Comparison of ENCODE assay signal across 1 cellular context in the genomic region with DNA sequence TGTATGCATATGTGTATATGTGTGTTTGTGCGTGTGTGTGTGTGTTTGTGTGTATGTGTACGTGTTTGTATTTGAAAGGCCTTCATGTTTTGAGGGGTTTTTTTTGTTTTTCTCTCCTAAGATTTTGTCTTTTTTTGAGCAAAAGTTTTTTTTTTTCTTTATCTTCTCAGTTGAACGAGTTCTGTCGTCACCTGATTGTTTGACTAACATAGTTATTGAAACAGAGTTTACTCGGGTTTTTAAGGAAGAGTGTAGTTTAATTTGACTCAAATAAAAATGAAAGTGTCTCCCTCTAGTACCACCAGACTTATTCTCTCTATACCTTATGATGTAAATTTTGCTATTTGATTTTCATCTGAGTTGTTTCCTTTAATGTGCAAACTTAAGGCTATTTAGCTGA.
TF ChIP-seq lines count a peak whose summit lies in the region.

No MANE protein-coding gene starts in this region.

TF ChIP-seq in A549, 52 proteins besides CTCF, POLR2A, EP300 and RAD21 (continued from another document):
- TF ChIP-seq, protein P1, sequence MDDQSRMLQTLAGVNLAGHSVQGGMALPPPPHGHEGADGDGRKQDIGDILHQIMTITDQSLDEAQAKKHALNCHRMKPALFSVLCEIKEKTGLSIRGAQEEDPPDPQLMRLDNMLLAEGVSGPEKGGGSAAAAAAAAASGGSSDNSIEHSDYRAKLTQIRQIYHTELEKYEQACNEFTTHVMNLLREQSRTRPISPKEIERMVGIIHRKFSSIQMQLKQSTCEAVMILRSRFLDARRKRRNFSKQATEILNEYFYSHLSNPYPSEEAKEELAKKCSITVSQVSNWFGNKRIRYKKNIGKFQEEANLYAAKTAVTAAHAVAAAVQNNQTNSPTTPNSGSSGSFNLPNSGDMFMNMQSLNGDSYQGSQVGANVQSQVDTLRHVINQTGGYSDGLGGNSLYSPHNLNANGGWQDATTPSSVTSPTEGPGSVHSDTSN (IDR thresholded peaks at IDR 0.05), result no peak
- TF ChIP-seq ZNF302 (CRISPR knock-in tag; IDR thresholded peaks at IDR 0.05) (no peak), ZSCAN20 (CRISPR knock-in tag; IDR thresholded peaks at IDR 0.05) (no peak), FOXS1 (CRISPR knock-in tag; IDR thresholded peaks at IDR 0.05) (no peak), NFE2L2 (conservative IDR thresholded peaks at IDR 0.05; ENCODE audit: low read length) (no peak)
- TF ChIP-seq, protein P2, sequence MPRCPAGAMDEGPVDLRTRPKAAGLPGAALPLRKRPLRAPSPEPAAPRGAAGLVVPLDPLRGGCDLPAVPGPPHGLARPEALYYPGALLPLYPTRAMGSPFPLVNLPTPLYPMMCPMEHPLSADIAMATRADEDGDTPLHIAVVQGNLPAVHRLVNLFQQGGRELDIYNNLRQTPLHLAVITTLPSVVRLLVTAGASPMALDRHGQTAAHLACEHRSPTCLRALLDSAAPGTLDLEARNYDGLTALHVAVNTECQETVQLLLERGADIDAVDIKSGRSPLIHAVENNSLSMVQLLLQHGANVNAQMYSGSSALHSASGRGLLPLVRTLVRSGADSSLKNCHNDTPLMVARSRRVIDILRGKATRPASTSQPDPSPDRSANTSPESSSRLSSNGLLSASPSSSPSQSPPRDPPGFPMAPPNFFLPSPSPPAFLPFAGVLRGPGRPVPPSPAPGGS (IDR thresholded peaks at IDR 0.05), result no peak
- TF ChIP-seq, protein P3, sequence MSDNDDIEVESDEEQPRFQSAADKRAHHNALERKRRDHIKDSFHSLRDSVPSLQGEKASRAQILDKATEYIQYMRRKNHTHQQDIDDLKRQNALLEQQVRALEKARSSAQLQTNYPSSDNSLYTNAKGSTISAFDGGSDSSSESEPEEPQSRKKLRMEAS (IDR thresholded peaks at IDR 0.05), result no peak
